Comparison of ENCODE assay signal across 1 cellular context in genomic region chr16:86362155-86362849, GRCh38.
TF ChIP-seq lines count a peak whose summit lies in the region.

No MANE protein-coding gene starts in this region.

TF ChIP-seq in HEK293, 187 proteins besides CTCF, POLR2A, EP300 and RAD21 (continued from another document):
- TF ChIP-seq PRDM4 (tag by site-specific recombination; IDR thresholded peaks at IDR 0.05): no peak
- TF ChIP-seq ZNF335 (tag by site-specific recombination; conservative IDR thresholded peaks at IDR 0.05): peak; percentile 30; the same call in 1 of the 2 replicates
- TF ChIP-seq GLI2 (tag by site-specific recombination; IDR thresholded peaks at IDR 0.05; ENCODE audit: borderline replicate concordance, low read depth): no peak
- TF ChIP-seq ZBTB20 (tag by site-specific recombination; IDR thresholded peaks at IDR 0.05): no peak
TF ChIP-seq in HEK293: peak in this region for 4.
